In genomic region chr16:88811850-88812736, GRCh38 we compare ENCODE assay signal across 8 cellular contexts. TPM values are rescaled to one million over a fixed set of nuclear protein-coding genes. Genes with fewer than 3 reads are reported as not detected.
A peak's percentile ranks its signal among the peaks of the same experiment; 100 is the strongest.
DNase-seq lines count a peak whose midpoint lies in the region; ATAC-seq and TF ChIP-seq lines count a peak whose summit lies in the region.

A gene with protein sequence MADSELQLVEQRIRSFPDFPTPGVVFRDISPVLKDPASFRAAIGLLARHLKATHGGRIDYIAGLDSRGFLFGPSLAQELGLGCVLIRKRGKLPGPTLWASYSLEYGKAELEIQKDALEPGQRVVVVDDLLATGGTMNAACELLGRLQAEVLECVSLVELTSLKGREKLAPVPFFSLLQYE (minus strand): TSS chr16:88811928. CDS start chr16:88811899, 29 bp downstream.

- DNase-seq in AML-193 (lab: John Stamatoyannopoulos, UW): peak; percentile 80 to 84
- peak; percentile 26 for DNase-seq in NCI-H446 treated with DMSO at 0.1 percent for 48 hours (lab: John Stamatoyannopoulos, UW)
- peak; percentile 96 for DNase-seq in activated CD4-positive, alpha-beta T cell treated with anti-CD3 and anti-CD28 coated beads for 1 hour
- DNase-seq in cerebellar nuclear complex (lab: John Stamatoyannopoulos, UW): peak; percentile 62 to 78
- DNase-seq in kidney epithelial cell (ENCODE audit: low read depth): peak; percentile 55
- peak; percentile 97 for DNase-seq in stimulated activated CD4-positive, alpha-beta T cell treated with anti-CD3 and anti-CD28 coated beads, Interleukin-15, amount 100 ng/mL, for 24 hours

- H3K4me3 ChIP-seq in kidney epithelial cell (ENCODE audit: low read depth, low read length): peak within 1 kb of the TSS; percentile 62

- peak; percentile 91 for TF ChIP-seq POLR2A in GM19099 (IDR thresholded peaks at IDR 0.05; ENCODE audit: extremely low read depth, insufficient read length, low read depth)

- no peak for TF ChIP-seq CTCF in kidney epithelial cell (IDR thresholded peaks at IDR 0.05; ENCODE audit: insufficient read depth, low read length, poor library complexity, severe bottlenecking)

- peak; percentile 52 for ATAC-seq in HG03378 (IDR thresholded peaks at IDR 0.05; ENCODE audit: unreplicated experiment)

- peaks cover 9% of the 10 kb centered on the region for H3K27me3 ChIP-seq in kidney epithelial cell (ENCODE audit: control insufficient read depth, insufficient read depth, low read length)

- no peaks in the 10 kb centered on the region for H3K36me3 ChIP-seq in kidney epithelial cell (ENCODE audit: control insufficient read depth, insufficient read depth, low read length)

RNA-seq across cellular contexts. Expression of the gene that starts here (rescaled TPM):
- 204 and 218 TPM in 2 replicates for total RNA-seq in kidney epithelial cell

Comparison
In these comparisons a context has a peak if more than half of its experiments do, and no peak if none do; other contexts are left out.
1. Peak in every context shown above with its lines: DNase-seq, ATAC-seq and H3K4me3 ChIP-seq.
2. DNase-seq: peak in every context shown above with its lines; median percentile 97 in stimulated activated CD4-positive, alpha-beta T cell treated with anti-CD3 and anti-CD28 coated beads, Interleukin-15, amount 100 ng/mL, for 24 hours; 96 in activated CD4-positive, alpha-beta T cell treated with anti-CD3 and anti-CD28 coated beads for 1 hour; 82 in AML-193; 70 in cerebellar nuclear complex; 55 in kidney epithelial cell; 26 in NCI-H446 treated with DMSO at 0.1 percent for 48 hours.